Comparison of ENCODE assay signal across 1 cellular context in the genomic region with DNA sequence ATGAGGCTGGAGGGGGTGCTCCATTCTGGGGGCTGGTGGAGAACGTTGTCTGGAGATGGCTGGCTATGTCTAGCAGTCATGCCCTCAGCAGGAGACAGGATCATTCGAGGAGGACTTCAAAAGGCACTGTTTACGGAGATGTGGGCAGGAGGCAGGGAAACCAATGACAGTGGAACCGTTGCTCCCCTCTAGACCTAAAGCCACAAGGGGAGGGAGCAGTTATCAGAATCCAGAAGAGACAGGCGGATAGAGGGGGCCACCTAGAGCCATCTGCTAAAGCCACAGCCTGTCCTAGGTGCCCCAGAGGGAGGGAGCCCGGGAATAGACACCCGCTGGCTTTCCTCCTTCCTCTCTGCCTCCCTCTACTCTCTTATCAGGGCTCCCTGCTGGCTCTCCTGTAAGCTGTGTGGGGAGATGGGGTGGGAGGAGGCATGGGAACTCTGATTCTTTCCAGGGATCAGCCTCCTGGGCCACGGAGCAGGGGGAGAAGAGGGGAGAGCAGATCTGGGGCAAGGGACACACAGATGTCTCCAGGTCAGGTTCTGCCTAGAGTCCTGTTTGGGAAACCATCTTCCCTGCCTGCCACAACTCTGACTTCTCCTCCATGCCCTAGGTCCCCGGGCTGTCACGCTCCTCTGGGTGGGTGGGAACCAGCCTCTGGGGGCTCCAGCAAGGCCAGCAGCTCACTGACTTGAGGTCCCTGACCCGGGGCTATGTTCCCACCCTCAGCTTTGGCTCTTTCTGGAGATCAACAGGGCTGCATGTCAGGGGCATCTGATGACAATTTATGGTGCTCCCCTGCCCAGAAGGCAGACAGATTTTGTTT.
TF ChIP-seq lines count a peak whose summit lies in the region.

No MANE protein-coding gene starts in this region.

TF ChIP-seq in HepG2, 621 proteins besides CTCF, POLR2A, EP300 and RAD21 (continued from another document):
- no peak; the same call in 1 of the 2 replicates for TF ChIP-seq ZFP91 (CRISPR knock-in tag; IDR thresholded peaks at IDR 0.05; ENCODE audit: borderline replicate concordance)
- TF ChIP-seq MED1 (CRISPR knock-in tag; IDR thresholded peaks at IDR 0.05) = peak; percentile 16; the same call in 1 of the 2 replicates
- TF ChIP-seq THAP11 (CRISPR knock-in tag; IDR thresholded peaks at IDR 0.05) = 0 out of 2 replicates have a peak, but pooled peaks have one; percentile 28
- 0 out of 2 replicates have a peak, but pooled peaks have one; percentile 33 for TF ChIP-seq ZSCAN29 (CRISPR knock-in tag; conservative IDR thresholded peaks at IDR 0.05)
- TF ChIP-seq TGIF2 (CRISPR knock-in tag; IDR thresholded peaks at IDR 0.05) = no peak
- peak; percentile 30; the same call in 1 of the 2 replicates for TF ChIP-seq ELF3 (CRISPR knock-in tag; IDR thresholded peaks at IDR 0.05)
- no peak for TF ChIP-seq CEBPB (IDR thresholded peaks at IDR 0.05; ENCODE audit: borderline replicate concordance, low read depth, low read length)
- TF ChIP-seq, protein P1, sequence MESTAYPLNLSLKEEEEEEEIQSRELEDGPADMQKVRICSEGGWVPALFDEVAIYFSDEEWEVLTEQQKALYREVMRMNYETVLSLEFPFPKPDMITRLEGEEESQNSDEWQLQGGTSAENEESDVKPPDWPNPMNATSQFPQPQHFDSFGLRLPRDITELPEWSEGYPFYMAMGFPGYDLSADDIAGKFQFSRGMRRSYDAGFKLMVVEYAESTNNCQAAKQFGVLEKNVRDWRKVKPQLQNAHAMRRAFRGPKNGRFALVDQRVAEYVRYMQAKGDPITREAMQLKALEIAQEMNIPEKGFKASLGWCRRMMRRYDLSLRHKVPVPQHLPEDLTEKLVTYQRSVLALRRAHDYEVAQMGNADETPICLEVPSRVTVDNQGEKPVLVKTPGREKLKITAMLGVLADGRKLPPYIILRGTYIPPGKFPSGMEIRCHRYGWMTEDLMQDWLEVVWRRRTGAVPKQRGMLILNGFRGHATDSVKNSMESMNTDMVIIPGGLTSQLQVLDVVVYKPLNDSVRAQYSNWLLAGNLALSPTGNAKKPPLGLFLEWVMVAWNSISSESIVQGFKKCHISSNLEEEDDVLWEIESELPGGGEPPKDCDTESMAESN (CRISPR knock-in tag; conservative IDR thresholded peaks at IDR 0.05) = peak; percentile 52; the same call in 1 of the 2 replicates
- TF ChIP-seq SOX13 (IDR thresholded peaks at IDR 0.05) = 0 out of 2 replicates have a peak, but pooled peaks have one; percentile 25
- no peak for TF ChIP-seq SOX13 (CRISPR knock-in tag; conservative IDR thresholded peaks at IDR 0.05 in 1 of 2, IDR thresholded peaks at IDR 0.05 in 1 of 2)
- no peak for TF ChIP-seq ZNF713 (CRISPR knock-in tag; IDR thresholded peaks at IDR 0.05)
- TF ChIP-seq ZMYM2 (CRISPR knock-in tag; IDR thresholded peaks at IDR 0.05) = no peak
